Comparison of ENCODE assay signal across 1 cellular context in genomic region chr19:2050349-2050990, GRCh38.
TF ChIP-seq lines count a peak whose summit lies in the region.

No MANE protein-coding gene starts in this region.

TF ChIP-seq in K562, 482 proteins besides CTCF, POLR2A, EP300 and RAD21 (continued from another document):
- TF ChIP-seq ATF6 (CRISPR knock-in tag; IDR thresholded peaks at IDR 0.05) (no peak), EZH2 (IDR thresholded peaks at IDR 0.05; ENCODE audit: borderline replicate concordance, low read depth, low read length) (no peak), TEAD4 (IDR thresholded peaks at IDR 0.05; ENCODE audit: low read length) (no peak), TEAD4 (CRISPR knock-in tag; IDR thresholded peaks at IDR 0.05; ENCODE audit: borderline replicate concordance) (no peak), MTF1 (CRISPR knock-in tag; IDR thresholded peaks at IDR 0.05; ENCODE audit: borderline replicate concordance) (no peak), CHD1 (IDR thresholded peaks at IDR 0.05; ENCODE audit: low read length) (peak; percentile 35), JUN (IDR thresholded peaks at IDR 0.05; ENCODE audit: borderline replicate concordance, low read depth, low read length) (no peak), JUN (CRISPR knock-in tag; IDR thresholded peaks at IDR 0.05; ENCODE audit: borderline replicate concordance) (no peak), NR2F6 (CRISPR knock-in tag; IDR thresholded peaks at IDR 0.05) (no peak), USF2 (CRISPR knock-in tag; IDR thresholded peaks at IDR 0.05) (no peak)
